8 cellular contexts compared by ENCODE assay signal in genomic region chr9:79537838-79538237, GRCh38.
"Had no signal": no experiment of that assay in that cellular context is flagged by ENCODE, and none has a peak within 500 bp of the region (broad histone marks: within the 10 kb centered on the region; RNA-seq: fewer than 3 reads in every experiment).

No MANE protein-coding gene starts in this region.

- H3K4me3 ChIP-seq: K562 had no signal

- FAIRE-seq: HepG2, HTR-8/SVneo, K562 had no signal

- DNase-seq: IMR-90, KBM-7, KG1 had no signal

- H3K27ac ChIP-seq: HL-60, KMS-11 had no signal

- ATAC-seq: HepG2, K562 had no signal
